Comparison of ENCODE assay signal across 1 cellular context in the genomic region with DNA sequence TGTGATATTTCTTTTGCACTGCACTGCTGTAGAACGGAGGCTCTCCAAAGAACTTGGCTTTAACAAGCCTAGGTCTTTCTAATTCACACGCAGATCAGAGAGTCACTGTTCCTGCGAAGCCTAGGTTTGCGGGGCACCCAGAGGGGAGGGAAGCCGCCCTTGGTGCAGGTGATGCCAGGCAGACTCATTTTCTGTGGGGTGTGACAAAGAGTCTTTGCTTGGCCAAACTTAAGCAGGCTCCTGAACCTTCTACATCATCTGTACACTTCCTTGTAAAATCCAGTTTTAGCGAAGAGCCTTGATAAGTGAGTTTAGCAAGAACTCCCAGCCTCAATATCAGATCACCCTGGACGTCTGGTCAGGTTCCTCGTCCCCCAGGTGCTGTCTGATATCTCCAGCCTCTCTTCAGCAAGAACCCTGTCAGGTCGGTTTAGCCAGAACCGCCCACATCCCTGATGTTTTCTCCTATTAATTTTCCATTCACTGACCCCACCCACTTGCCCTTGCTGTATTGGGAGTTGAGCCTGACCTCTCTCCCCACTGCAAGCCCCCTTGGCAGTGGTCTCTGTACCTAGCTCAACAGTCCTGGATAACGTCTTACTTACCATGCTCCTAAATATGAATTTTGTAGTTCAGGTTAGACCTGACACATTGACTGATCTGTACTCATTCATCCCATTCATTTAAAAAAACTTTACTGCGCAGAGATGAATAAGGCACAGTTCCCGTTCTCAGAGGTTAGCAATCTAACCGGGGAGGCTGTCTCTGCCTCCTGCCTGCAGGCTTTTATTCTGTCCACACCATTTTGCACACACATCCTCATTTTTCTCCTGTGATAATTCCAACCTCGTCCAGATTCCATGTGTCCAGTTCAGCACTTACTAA.
TF ChIP-seq lines count a peak whose summit lies in the region.

No MANE protein-coding gene starts in this region.

TF ChIP-seq in K562, 482 proteins besides CTCF, POLR2A, EP300 and RAD21 (continued from another document):
- TF ChIP-seq DDX20 (tag; IDR thresholded peaks at IDR 0.05; ENCODE audit: low read depth) (no peak), JUND (IDR thresholded peaks at IDR 0.05; ENCODE audit: borderline replicate concordance, low read depth, low read length) (peak; percentile 5; the same call in 1 of the 2 replicates), JUND (tag; IDR thresholded peaks at IDR 0.05; ENCODE audit: borderline replicate concordance, low read depth, low read length) (no peak), MYC (IDR thresholded peaks at IDR 0.05; ENCODE audit: low read depth, low read length) (0 out of 2 replicates have a peak, but pooled peaks have one; percentile 15), MYC (CRISPR knock-in tag; IDR thresholded peaks at IDR 0.05; ENCODE audit: borderline replicate concordance, low read depth) (no peak), ZBTB7A (IDR thresholded peaks at IDR 0.05; ENCODE audit: borderline replicate concordance, control insufficient read depth, low read depth, low read length) (0 out of 2 replicates have a peak, but pooled peaks have one; percentile 26), TBL1XR1 (IDR thresholded peaks at IDR 0.05; ENCODE audit: low read length in 2 of 2) (peak in 1 of 2 experiments; percentile 25; a peak in 1 of 4 replicates), PRDM10 (IDR thresholded peaks at IDR 0.05; ENCODE audit: partially characterized antibody) (peak; percentile 63), SPI1 (IDR thresholded peaks at IDR 0.05; ENCODE audit: borderline replicate concordance, low read depth, low read length) (peak; percentile 37; the same call in 1 of the 2 replicates), EGR1 (conservative IDR thresholded peaks at IDR 0.05) (0 out of 2 replicates have a peak, but pooled peaks have one; percentile 26), CBFA2T3 (IDR thresholded peaks at IDR 0.05) (peak; percentile 30; the same call in 1 of the 2 replicates), BMI1 (IDR thresholded peaks at IDR 0.05; ENCODE audit: low read length) (no peak), HMBOX1 (IDR thresholded peaks at IDR 0.05) (0 out of 2 replicates have a peak, but pooled peaks have one; percentile 10), HES1 (IDR thresholded peaks at IDR 0.05; ENCODE audit: low read depth) (no peak), THAP12 (CRISPR knock-in tag; IDR thresholded peaks at IDR 0.05) (no peak), SREBF2 (CRISPR knock-in tag; IDR thresholded peaks at IDR 0.05) (no peak), MIER1 (IDR thresholded peaks at IDR 0.05; ENCODE audit: low read depth) (0 out of 2 replicates have a peak, but pooled peaks have one; percentile 37), TOE1 (IDR thresholded peaks at IDR 0.05; ENCODE audit: borderline replicate concordance) (no peak), TOE1 (CRISPR knock-in tag; IDR thresholded peaks at IDR 0.05; ENCODE audit: borderline replicate concordance, low read depth) (0 out of 2 replicates have a peak, but pooled peaks have one; percentile 38), KAT7 (CRISPR knock-in tag; IDR thresholded peaks at IDR 0.05; ENCODE audit: borderline replicate concordance) (peak; percentile 57; the same call in 1 of the 2 replicates), L3MBTL2 (IDR thresholded peaks at IDR 0.05) (0 out of 2 replicates have a peak, but pooled peaks have one; percentile 22)
- TF ChIP-seq, protein P1, sequence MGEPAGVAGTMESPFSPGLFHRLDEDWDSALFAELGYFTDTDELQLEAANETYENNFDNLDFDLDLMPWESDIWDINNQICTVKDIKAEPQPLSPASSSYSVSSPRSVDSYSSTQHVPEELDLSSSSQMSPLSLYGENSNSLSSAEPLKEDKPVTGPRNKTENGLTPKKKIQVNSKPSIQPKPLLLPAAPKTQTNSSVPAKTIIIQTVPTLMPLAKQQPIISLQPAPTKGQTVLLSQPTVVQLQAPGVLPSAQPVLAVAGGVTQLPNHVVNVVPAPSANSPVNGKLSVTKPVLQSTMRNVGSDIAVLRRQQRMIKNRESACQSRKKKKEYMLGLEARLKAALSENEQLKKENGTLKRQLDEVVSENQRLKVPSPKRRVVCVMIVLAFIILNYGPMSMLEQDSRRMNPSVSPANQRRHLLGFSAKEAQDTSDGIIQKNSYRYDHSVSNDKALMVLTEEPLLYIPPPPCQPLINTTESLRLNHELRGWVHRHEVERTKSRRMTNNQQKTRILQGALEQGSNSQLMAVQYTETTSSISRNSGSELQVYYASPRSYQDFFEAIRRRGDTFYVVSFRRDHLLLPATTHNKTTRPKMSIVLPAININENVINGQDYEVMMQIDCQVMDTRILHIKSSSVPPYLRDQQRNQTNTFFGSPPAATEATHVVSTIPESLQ (CRISPR knock-in tag; IDR thresholded peaks at IDR 0.05) = peak; percentile 41; the same call in 1 of the 2 replicates
- TF ChIP-seq, protein P2, sequence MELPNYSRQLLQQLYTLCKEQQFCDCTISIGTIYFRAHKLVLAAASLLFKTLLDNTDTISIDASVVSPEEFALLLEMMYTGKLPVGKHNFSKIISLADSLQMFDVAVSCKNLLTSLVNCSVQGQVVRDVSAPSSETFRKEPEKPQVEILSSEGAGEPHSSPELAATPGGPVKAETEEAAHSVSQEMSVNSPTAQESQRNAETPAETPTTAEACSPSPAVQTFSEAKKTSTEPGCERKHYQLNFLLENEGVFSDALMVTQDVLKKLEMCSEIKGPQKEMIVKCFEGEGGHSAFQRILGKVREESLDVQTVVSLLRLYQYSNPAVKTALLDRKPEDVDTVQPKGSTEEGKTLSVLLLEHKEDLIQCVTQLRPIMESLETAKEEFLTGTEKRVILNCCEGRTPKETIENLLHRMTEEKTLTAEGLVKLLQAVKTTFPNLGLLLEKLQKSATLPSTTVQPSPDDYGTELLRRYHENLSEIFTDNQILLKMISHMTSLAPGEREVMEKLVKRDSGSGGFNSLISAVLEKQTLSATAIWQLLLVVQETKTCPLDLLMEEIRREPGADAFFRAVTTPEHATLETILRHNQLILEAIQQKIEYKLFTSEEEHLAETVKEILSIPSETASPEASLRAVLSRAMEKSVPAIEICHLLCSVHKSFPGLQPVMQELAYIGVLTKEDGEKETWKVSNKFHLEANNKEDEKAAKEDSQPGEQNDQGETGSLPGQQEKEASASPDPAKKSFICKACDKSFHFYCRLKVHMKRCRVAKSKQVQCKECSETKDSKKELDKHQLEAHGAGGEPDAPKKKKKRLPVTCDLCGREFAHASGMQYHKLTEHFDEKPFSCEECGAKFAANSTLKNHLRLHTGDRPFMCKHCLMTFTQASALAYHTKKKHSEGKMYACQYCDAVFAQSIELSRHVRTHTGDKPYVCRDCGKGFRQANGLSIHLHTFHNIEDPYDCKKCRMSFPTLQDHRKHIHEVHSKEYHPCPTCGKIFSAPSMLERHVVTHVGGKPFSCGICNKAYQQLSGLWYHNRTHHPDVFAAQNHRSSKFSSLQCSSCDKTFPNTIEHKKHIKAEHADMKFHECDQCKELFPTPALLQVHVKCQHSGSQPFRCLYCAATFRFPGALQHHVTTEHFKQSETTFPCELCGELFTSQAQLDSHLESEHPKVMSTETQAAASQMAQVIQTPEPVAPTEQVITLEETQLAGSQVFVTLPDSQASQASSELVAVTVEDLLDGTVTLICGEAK (IDR thresholded peaks at IDR 0.05) = peak; percentile 55
- TF ChIP-seq, protein P2 (CRISPR knock-in tag; IDR thresholded peaks at IDR 0.05) = no peak
